ENCODE assay signal across 9 cellular contexts in genomic region chr19:15421726-15422260, GRCh38. TPM values are rescaled to one million over a fixed set of nuclear protein-coding genes. Genes with fewer than 3 reads are reported as not detected.
A peak's percentile ranks its signal among the peaks of the same experiment; 100 is the strongest.
DNase-seq lines count a peak whose midpoint lies in the region; ATAC-seq and TF ChIP-seq lines count a peak whose summit lies in the region.
"Had no signal": no experiment of that assay in that cellular context is flagged by ENCODE, and none has a peak within 500 bp of the region (broad histone marks: within the 10 kb centered on the region; RNA-seq: fewer than 3 reads in every experiment).

No MANE protein-coding gene starts in this region.

- peaks cover 18% of the 10 kb centered on the region for H3K4me1 ChIP-seq in OCI-LY7 (ENCODE audit: insufficient read depth, low read length, poor library complexity, severe bottlenecking)
- H3K4me1 ChIP-seq in PC-3 (ENCODE audit: insufficient read depth, low read length): peaks cover 18% of the 10 kb centered on the region

- TF ChIP-seq CTCF in brain (conservative IDR thresholded peaks at IDR 0.05) (no peak), OCI-LY7 (conservative IDR thresholded peaks at IDR 0.05; ENCODE audit: low read length) (no peak), PC-3 (conservative IDR thresholded peaks at IDR 0.05; ENCODE audit: low read depth, low read length) (no peak)

- H3K27ac ChIP-seq in OCI-LY7 (ENCODE audit: low read depth, low read length, poor library complexity, severe bottlenecking): no peak overlapping the region
- H3K27ac ChIP-seq in PC-3 (ENCODE audit: low read length): no peak overlapping the region

- intact Hi-C loops in OCI-LY7 (cut with micrococcal nuclease; ENCODE audit: unreplicated experiment): no loop called here
- intact Hi-C loops in PC-3 (cut with micrococcal nuclease): no loop called here

- H4K20me1 ChIP-seq in OCI-LY7 (ENCODE audit: insufficient read depth, low read length) (peaks cover 11% of the 10 kb centered on the region), PC-3 (ENCODE audit: low read length) (peaks cover 15% of the 10 kb centered on the region)

- H3K9me2 ChIP-seq in OCI-LY7 (ENCODE audit: insufficient read depth, low read length) (no peaks in the 10 kb centered on the region), PC-3 (replicated peaks; ENCODE audit: low read length) (no peaks in the 10 kb centered on the region)

- H3K4me2 ChIP-seq in OCI-LY7 (ENCODE audit: low read length) (no peak overlapping the region), PC-3 (ENCODE audit: low read length) (no peak overlapping the region)

- H3K9me3 ChIP-seq in OCI-LY7 (ENCODE audit: low read length) (no peaks in the 10 kb centered on the region), PC-3 (ENCODE audit: low read length) (no peaks in the 10 kb centered on the region)

- POLR2A ChIA-PET in OCI-LY7 (lab: Charles Lee): no interaction called here
- POLR2A ChIA-PET in activated CD4-positive, alpha-beta memory T cell treated with anti-CD3 and anti-CD28 coated beads, Interleukin-2, amount 10 ng/mL, durations not matched to agents 7 days and 5 days (lab: Charles Lee): interaction anchor here (1.5 to 6.9 kb wide), 6 partner anchors 8 to 131 kb away, joined by 3 to 108 read pairs (median 58); partner anchors contain the start of gene AKAP8
- POLR2A ChIA-PET in PC-3 (lab: Charles Lee; ENCODE audit: unreplicated experiment): interaction anchor here (0.6 kb wide), 1 partner anchor 11 kb away, joined by 6 read pairs; no protein-coding TSS in a partner anchor

- H3K27me3 ChIP-seq in PC-3 (ENCODE audit: low read length): no peaks in the 10 kb centered on the region

- peaks cover 0 to 19% (median 3%) of the 10 kb centered on the region in 5 experiments for H3K9me3 Mint-ChIP-seq in brain
- peaks cover 3% of the 10 kb centered on the region for H3K9me3 Mint-ChIP-seq in activated CD4-positive, alpha-beta memory T cell treated with anti-CD3 and anti-CD28 coated beads, Interleukin-2, amount 10 ng/mL, durations not matched to agents 7 days and 5 days

- H3K4me1 Mint-ChIP-seq in brain: peaks cover 46% of the 10 kb centered on the region
- peaks cover 33% of the 10 kb centered on the region for H3K4me1 Mint-ChIP-seq in activated CD4-positive, alpha-beta memory T cell treated with anti-CD3 and anti-CD28 coated beads, Interleukin-2, amount 10 ng/mL, durations not matched to agents 7 days and 5 days

- H3K36me3 ChIP-seq in OCI-LY7 (ENCODE audit: insufficient read depth, low read length) (peaks cover 51% of the 10 kb centered on the region), PC-3 (ENCODE audit: low read depth, low read length) (peaks cover 39% of the 10 kb centered on the region)

- H3K4me3 ChIP-seq in OCI-LY7 (ENCODE audit: low read depth, low read length, poor library complexity, severe bottlenecking) (no peak overlapping the region), PC-3 (ENCODE audit: low read length) (no peak overlapping the region)

- DNase-seq in DMS 273 treated with DMSO at 0.1 percent for 48 hours (lab: John Stamatoyannopoulos, UW) (peak; percentile 74), mucosa of gallbladder (ENCODE audit: low spot score) (peak; percentile 18), OCI-LY7 (ENCODE audit: low spot score) (no peak), PC-3 (no peak)
- DNase-seq in activated CD4-positive, alpha-beta memory T cell treated with anti-CD3 and anti-CD28 coated beads, Interleukin-2, amount 10 ng/mL, durations not matched to agents 7 days and 5 days: no peak
- DNase-seq: KG1 had no signal

- H3K27ac Mint-ChIP-seq in brain: peak overlapping the region in 4 of 5 experiments; percentile 91 to 100 (median 94)
- no peak overlapping the region for H3K27ac Mint-ChIP-seq in activated CD4-positive, alpha-beta memory T cell treated with anti-CD3 and anti-CD28 coated beads, Interleukin-2, amount 10 ng/mL, durations not matched to agents 7 days and 5 days

- H2AFZ ChIP-seq in OCI-LY7 (ENCODE audit: low read length) (no peak overlapping the region), PC-3 (ENCODE audit: low read length) (no peak overlapping the region)

- CTCF ChIA-PET in OCI-LY7 (lab: Charles Lee; ENCODE audit: unreplicated experiment) (no interaction called here), PC-3 (lab: Charles Lee) (no interaction called here)
- CTCF ChIA-PET in activated CD4-positive, alpha-beta memory T cell treated with anti-CD3 and anti-CD28 coated beads, Interleukin-2, amount 10 ng/mL, durations not matched to agents 7 days and 5 days (lab: Charles Lee): interaction anchor here (0.9 to 7.0 kb wide), 4 partner anchors 8 to 131 kb away, joined by 3 to 242 read pairs (median 26); partner anchors contain the start of gene AKAP8

- BruUV-seq in OCI-LY7 (replicated peaks; lab: Mats Ljungman, UMichigan) (no TSS peak), PC-3 (replicated peaks; lab: Mats Ljungman, UMichigan) (no TSS peak)

- H3F3A ChIP-seq in PC-3 (ENCODE audit: low read length, unreplicated experiment): no peaks in the 10 kb centered on the region

- H3K4me3 Mint-ChIP-seq in brain: peak overlapping the region in 3 of 5 experiments; percentile 34 to 80 (median 59)
- H3K4me3 Mint-ChIP-seq in activated CD4-positive, alpha-beta memory T cell treated with anti-CD3 and anti-CD28 coated beads, Interleukin-2, amount 10 ng/mL, durations not matched to agents 7 days and 5 days: no peak overlapping the region
- H3K4me3 Mint-ChIP-seq: CD14-positive monocyte had no signal

- peaks cover 19% of the 10 kb centered on the region for H3K79me2 ChIP-seq in OCI-LY7 (ENCODE audit: insufficient read depth, low read depth, low read length)
- H3K79me2 ChIP-seq in PC-3 (ENCODE audit: low read length): peaks cover 20% of the 10 kb centered on the region

- H3K36me3 Mint-ChIP-seq in brain: peaks cover 51% of the 10 kb centered on the region
- peaks cover 45% of the 10 kb centered on the region for H3K36me3 Mint-ChIP-seq in activated CD4-positive, alpha-beta memory T cell treated with anti-CD3 and anti-CD28 coated beads, Interleukin-2, amount 10 ng/mL, durations not matched to agents 7 days and 5 days (ENCODE audit: low read depth)

- H3K9ac ChIP-seq in PC-3 (ENCODE audit: low read length): no peak overlapping the region

- ATAC-seq in PC-3: no peak

- peaks cover 12% of the 10 kb centered on the region for H3K27me3 Mint-ChIP-seq in brain
- H3K27me3 Mint-ChIP-seq in activated CD4-positive, alpha-beta memory T cell treated with anti-CD3 and anti-CD28 coated beads, Interleukin-2, amount 10 ng/mL, durations not matched to agents 7 days and 5 days: no peaks in the 10 kb centered on the region

RNA-seq across cellular contexts. Expression of gene AKAP8L, which starts 3.0 kb away (rescaled TPM):
- 71.8 TPM for polyA plus RNA-seq in brain (ENCODE audit: insufficient read depth, low read depth, low replicate concordance)
- 110 TPM for total RNA-seq in mucosa of gallbladder
- 119 and 122 TPM in 2 replicates for total RNA-seq in OCI-LY7 (2014; rRNA removed; shearing (Covaris generic))
- 124 and 143 TPM in 2 replicates for total RNA-seq in OCI-LY7 (2022)
- total RNA-seq in activated CD4-positive, alpha-beta memory T cell treated with anti-CD3 and anti-CD28 coated beads, Interleukin-2, amount 10 ng/mL, durations not matched to agents 7 days and 5 days: 10 to 100 TPM; 96.3 to 98.2 TPM
- 97.9 and 137 TPM in 2 replicates for total RNA-seq in PC-3 (2014; rRNA removed)

RNA-seq across cellular contexts. Expression of gene WIZ, which starts 28.0 kb away (rescaled TPM):
- polyA plus RNA-seq in brain (ENCODE audit: insufficient read depth, low read depth, low replicate concordance): 39.5 TPM
- total RNA-seq in mucosa of gallbladder (48.7 TPM), OCI-LY7 (2022) (35.9 and 38.3 TPM in 2 replicates), PC-3 (2014; rRNA removed) (30.9 and 35.1 TPM in 2 replicates)
- 13.5 and 16.4 TPM in 2 replicates for total RNA-seq in OCI-LY7 (2014; rRNA removed; shearing (Covaris generic))
- total RNA-seq in activated CD4-positive, alpha-beta memory T cell treated with anti-CD3 and anti-CD28 coated beads, Interleukin-2, amount 10 ng/mL, durations not matched to agents 7 days and 5 days: 10 to 100 TPM; 25.3 to 25.4 TPM

RNA-seq across cellular contexts. Expression of gene AKAP8, which starts 42.2 kb away (rescaled TPM):
- polyA plus RNA-seq in brain (ENCODE audit: insufficient read depth, low read depth, low replicate concordance): 5.4 TPM
- 38.9 TPM for total RNA-seq in mucosa of gallbladder
- total RNA-seq in OCI-LY7 (2014; rRNA removed; shearing (Covaris generic)): 22.2 and 26.4 TPM in 2 replicates
- 51.3 and 52.3 TPM in 2 replicates for total RNA-seq in OCI-LY7 (2022)
- total RNA-seq in activated CD4-positive, alpha-beta memory T cell treated with anti-CD3 and anti-CD28 coated beads, Interleukin-2, amount 10 ng/mL, durations not matched to agents 7 days and 5 days: 10 to 100 TPM; 43.8 to 45.9 TPM
- total RNA-seq in PC-3 (2014; rRNA removed): 36.3 and 48.0 TPM in 2 replicates

RNA-seq across cellular contexts. Expression of gene RASAL3, which starts 42.6 kb away (rescaled TPM):
- 1.1 TPM for polyA plus RNA-seq in brain (ENCODE audit: insufficient read depth, low read depth, low replicate concordance)
- 9.7 TPM for total RNA-seq in mucosa of gallbladder
- 28.3 and 29.3 TPM in 2 replicates for total RNA-seq in OCI-LY7 (2014; rRNA removed; shearing (Covaris generic))
- total RNA-seq in OCI-LY7 (2022): 52.0 and 53.3 TPM in 2 replicates
- total RNA-seq in activated CD4-positive, alpha-beta memory T cell treated with anti-CD3 and anti-CD28 coated beads, Interleukin-2, amount 10 ng/mL, durations not matched to agents 7 days and 5 days: 100 to 1,000 TPM; 174 to 179 TPM
- not detected in 2 replicates for total RNA-seq in PC-3 (2014; rRNA removed)
- total RNA-seq: osteocyte had no signal

RNA-seq across cellular contexts. Expression of gene PGLYRP2, which starts 57.5 kb away (rescaled TPM):
- polyA plus RNA-seq in brain (ENCODE audit: insufficient read depth, low read depth, low replicate concordance): not detected
- total RNA-seq in mucosa of gallbladder (1.6 TPM), OCI-LY7 (2022) (not detected in 2 replicates), PC-3 (2014; rRNA removed) (not detected in 2 replicates)
- total RNA-seq in OCI-LY7 (2014; rRNA removed; shearing (Covaris generic)): not detected in 2 replicates
- total RNA-seq in activated CD4-positive, alpha-beta memory T cell treated with anti-CD3 and anti-CD28 coated beads, Interleukin-2, amount 10 ng/mL, durations not matched to agents 7 days and 5 days: under 1 TPM; 0.08 to 0.10 TPM
- total RNA-seq: osteocyte had no signal

Comparison
In these comparisons a context has a peak if more than half of its experiments do, and no peak if none do; other contexts are left out.
1. DNase-seq: peak in DMS 273 treated with DMSO at 0.1 percent for 48 hours (single experiment) and mucosa of gallbladder (single experiment); none in OCI-LY7 (single experiment), activated CD4-positive, alpha-beta memory T cell treated with anti-CD3 and anti-CD28 coated beads, Interleukin-2, amount 10 ng/mL, durations not matched to agents 7 days and 5 days (single experiment) and PC-3 (single experiment).